11 cellular contexts compared by ENCODE assay signal in the genomic region with DNA sequence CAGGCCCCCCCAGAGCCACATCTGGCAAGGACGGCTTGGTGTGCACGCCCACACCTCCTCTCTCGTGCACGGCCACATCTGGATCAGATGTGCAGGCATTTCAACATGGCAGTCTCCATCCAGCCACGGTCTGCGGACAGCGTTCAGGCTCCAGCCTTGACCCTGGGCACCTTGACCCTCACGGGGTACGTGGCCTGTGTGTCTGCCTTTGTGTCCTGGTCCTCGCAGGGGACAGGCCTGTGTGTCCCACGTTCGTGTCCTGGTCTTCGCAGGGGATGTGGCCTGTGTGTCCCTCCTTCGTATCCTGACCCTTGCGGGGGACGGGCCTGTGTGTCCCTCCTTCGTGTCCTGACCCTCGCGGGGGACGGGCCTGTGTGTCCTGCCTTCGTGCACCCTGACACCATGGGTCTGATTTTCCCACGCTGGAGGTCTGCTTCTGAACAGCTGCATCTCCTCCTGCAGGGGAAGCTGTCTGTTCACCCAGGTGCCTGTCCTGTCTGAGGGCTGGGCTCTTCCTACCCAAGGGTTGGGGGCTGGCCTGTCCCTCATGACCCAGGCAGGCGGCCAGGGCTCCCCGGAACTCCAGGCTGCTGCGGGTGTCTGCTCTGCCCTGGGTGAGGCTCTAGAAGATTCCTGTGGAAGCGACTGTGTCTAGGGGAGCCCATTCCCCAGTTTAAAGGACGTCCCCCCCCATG. TPM values are rescaled to one million over a fixed set of nuclear protein-coding genes. Genes with fewer than 3 reads are reported as not detected.
A peak's percentile ranks its signal among the peaks of the same experiment; 100 is the strongest.
DNase-seq lines count a peak whose midpoint lies in the region; ATAC-seq and TF ChIP-seq lines count a peak whose summit lies in the region.
"Had no signal": no experiment of that assay in that cellular context is flagged by ENCODE, and none has a peak within 500 bp of the region (broad histone marks: within the 10 kb centered on the region; RNA-seq: fewer than 3 reads in every experiment).

No MANE protein-coding gene starts in this region.

- H3K36me3 ChIP-seq in RWPE2 (ENCODE audit: low read depth): no peaks in the 10 kb centered on the region

- peaks cover 26% of the 10 kb centered on the region for H3K4me1 Mint-ChIP-seq in CD14-positive monocyte

- DNase-seq in CD14-positive monocyte (ENCODE audit: low spot score) (peak; percentile 35), RWPE2 (ENCODE audit: low spot score) (peak; percentile 68), Right ventricle myocardium inferior (ENCODE audit: missing footprints) (no peak), omental fat pad (ENCODE audit: low spot score) (peak; percentile 11), DMS53 (lab: John Stamatoyannopoulos, UW) (no peak), NCI-H82 treated with DMSO at 0.1 percent for 48 hours (lab: John Stamatoyannopoulos, UW; ENCODE audit: unreplicated experiment) (no peak), ACHN (no peak)
- DNase-seq: activated CD4-positive, alpha-beta T cell treated with anti-CD3 and anti-CD28 coated beads, Interleukin-2, amount 50 U/mL, for 1 hour; KG1; occipital lobe had no signal

- H3K4me1 ChIP-seq in RWPE2 (ENCODE audit: insufficient read depth, poor library complexity, severe bottlenecking): no peaks in the 10 kb centered on the region

- TF ChIP-seq CTCF in CD14-positive monocyte (IDR thresholded peaks at IDR 0.05) (no peak), RWPE2 (IDR thresholded peaks at IDR 0.05; ENCODE audit: poor library complexity, severe bottlenecking) (no peak), omental fat pad (IDR thresholded peaks at IDR 0.05) (no peak)

- no peak overlapping the region for H3K27ac ChIP-seq in RWPE2 (ENCODE audit: poor library complexity, severe bottlenecking)

- H3K27ac Mint-ChIP-seq in CD14-positive monocyte: peak overlapping the region in 2 of 7 donors; percentile 18 to 75

- H3K9me3 ChIP-seq in RWPE2 (ENCODE audit: severe bottlenecking): no peaks in the 10 kb centered on the region

- H3K27me3 Mint-ChIP-seq in CD14-positive monocyte (ENCODE audit: low read depth in 3 of 3): peaks cover 0 to 3% (median 1%) of the 10 kb centered on the region in 3 donors

- in situ Hi-C loops in ACHN (cut with HindIII; ENCODE audit: low pct_ligation_motif_present, low pct_unique_long_range_greater_than_20kb, low sequenced_read_pairs): no loop called here

- intact Hi-C loops in CD14-positive monocyte (cut with micrococcal nuclease) (no loop called here), Right ventricle myocardium inferior (cut with DNase I) (no loop called here)

- no peak for ATAC-seq in RWPE2 (ENCODE audit: low read depth)
- peak; percentile 4 for ATAC-seq in Right ventricle myocardium inferior
- no peak for ATAC-seq in omental fat pad (ENCODE audit: low FRiP score)
- no peak for ATAC-seq in GM19463 (IDR thresholded peaks at IDR 0.05; ENCODE audit: unreplicated experiment)

- no peaks in the 10 kb centered on the region for H3K27me3 ChIP-seq in RWPE2 (ENCODE audit: insufficient read depth, poor library complexity, severe bottlenecking)

- H3K36me3 Mint-ChIP-seq in CD14-positive monocyte: peaks cover 25 to 38% of the 10 kb centered on the region in 2 donors

- no peak overlapping the region for H3K4me3 ChIP-seq in RWPE2 (ENCODE audit: severe bottlenecking)

- H3K9me3 Mint-ChIP-seq in CD14-positive monocyte: peaks cover 0 to 2% (median 0%) of the 10 kb centered on the region in 7 donors

- no peak overlapping the region for H3K4me3 Mint-ChIP-seq in CD14-positive monocyte

RNA-seq across cellular contexts. Expression of gene RASA3, which starts 25.3 kb away (rescaled TPM):
- polyA plus RNA-seq in CD14-positive monocyte: 10 to 100 TPM in 1 of 2 donors, 1 to 10 TPM in 1; 9.0 to 16.6 TPM
- total RNA-seq in Right ventricle myocardium inferior (12.7 TPM), omental fat pad (10 to 100 TPM; 28.1 to 73.4 (median 56.8) TPM)

Comparison
In these comparisons a context has a peak if more than half of its experiments do, and no peak if none do; other contexts are left out.
1. DNase-seq: peak in CD14-positive monocyte (single experiment), RWPE2 (single experiment) and omental fat pad (single experiment); none in Right ventricle myocardium inferior (single experiment), DMS53 (single experiment), NCI-H82 treated with DMSO at 0.1 percent for 48 hours (single experiment) and ACHN (single experiment).